In the genomic region with DNA sequence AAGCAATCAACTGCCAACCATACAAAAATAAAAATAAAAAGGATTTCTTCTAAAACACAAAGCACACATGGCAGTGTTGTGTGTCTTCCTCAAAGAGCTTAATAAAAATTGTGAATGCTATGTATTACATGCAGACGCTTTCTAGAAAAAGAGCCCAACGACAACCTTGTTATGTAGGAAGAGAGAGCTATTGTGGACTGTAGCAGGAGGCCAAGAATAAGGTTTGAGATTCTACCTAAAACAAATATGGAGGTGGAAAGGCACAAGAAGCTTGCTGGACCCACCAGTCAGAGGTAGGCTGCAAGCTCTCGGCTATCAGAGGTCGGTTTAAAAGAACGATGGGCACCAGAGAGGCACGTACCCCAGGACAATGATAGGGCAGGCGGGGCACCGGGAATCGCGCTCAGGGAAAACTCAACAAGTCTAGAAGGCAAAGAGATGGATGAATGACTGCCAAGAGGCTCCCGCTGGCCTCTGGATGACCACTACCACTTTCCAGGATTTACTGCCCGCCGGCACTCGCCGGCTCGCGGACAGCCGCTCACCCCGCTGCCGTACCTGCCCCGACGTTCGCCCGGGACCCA, we compare ENCODE assay signal across 8 cellular contexts. TPM values are rescaled to one million over a fixed set of nuclear protein-coding genes. Genes with fewer than 3 reads are reported as not detected.
DNase-seq lines count a peak whose midpoint lies in the region; ATAC-seq and TF ChIP-seq lines count a peak whose summit lies in the region.

No MANE protein-coding gene starts in this region.

- peaks cover 7% of the 10 kb centered on the region for H3K27me3 Mint-ChIP-seq in CD8-positive, alpha-beta T cell (ENCODE audit: low read depth)

- POLR2A ChIA-PET in CD8-positive, alpha-beta T cell (lab: Charles Lee): interaction anchor here (0.7 kb wide), 1 partner anchor 9 kb away, joined by 4 read pairs; no protein-coding TSS in a partner anchor

- peaks cover 22% of the 10 kb centered on the region for H3K4me1 Mint-ChIP-seq in CD8-positive, alpha-beta T cell (ENCODE audit: low read depth)
- peaks cover 7% of the 10 kb centered on the region for H3K4me1 Mint-ChIP-seq in stimulated activated effector memory CD8-positive, alpha-beta T cell treated with anti-CD3 and anti-CD28 coated beads, Interleukin-12 subunit alpha, Interleukin-12 subunit beta, amount 100 ng/mL, for 72 hours

- CTCF ChIA-PET in CD8-positive, alpha-beta T cell (lab: Charles Lee): interaction anchor here (1.9 kb wide), 1 partner anchor 42 kb away, joined by 8 read pairs; no protein-coding TSS in a partner anchor

- peaks cover 4% of the 10 kb centered on the region for H3K36me3 Mint-ChIP-seq in CD8-positive, alpha-beta T cell
- no peaks in the 10 kb centered on the region for H3K36me3 Mint-ChIP-seq in stimulated activated effector memory CD8-positive, alpha-beta T cell treated with anti-CD3 and anti-CD28 coated beads, Interleukin-12 subunit alpha, Interleukin-12 subunit beta, amount 100 ng/mL, for 72 hours

- H3K4me3 Mint-ChIP-seq in CD8-positive, alpha-beta T cell: peak overlapping the region; percentile 93
- H3K4me3 Mint-ChIP-seq in stimulated activated effector memory CD8-positive, alpha-beta T cell treated with anti-CD3 and anti-CD28 coated beads, Interleukin-12 subunit alpha, Interleukin-12 subunit beta, amount 100 ng/mL, for 72 hours: peak overlapping the region; percentile 72

- H3K4me1 ChIP-seq in CD8-positive, alpha-beta T cell (ENCODE audit: insufficient read depth, low read length): peaks cover 13% of the 10 kb centered on the region

- H3K9me3 ChIP-seq in CD8-positive, alpha-beta T cell (ENCODE audit: low read length): no peaks in the 10 kb centered on the region
- no peaks in the 10 kb centered on the region for H3K9me3 ChIP-seq in iPS-18c (ENCODE audit: control insufficient read depth, insufficient read depth, low read length)

- peaks cover 16% of the 10 kb centered on the region for H3K27me3 ChIP-seq in CD8-positive, alpha-beta T cell (ENCODE audit: insufficient read depth, low read length)

- no peak for ATAC-seq in CD8-positive, alpha-beta T cell
- no peak for ATAC-seq in stimulated activated effector memory CD8-positive, alpha-beta T cell treated with anti-CD3 and anti-CD28 coated beads, Interleukin-12 subunit alpha, Interleukin-12 subunit beta, amount 100 ng/mL, for 72 hours
- ATAC-seq in GM21390 (IDR thresholded peaks at IDR 0.05; ENCODE audit: unreplicated experiment): no peak

- no peaks in the 10 kb centered on the region for H3K9me3 Mint-ChIP-seq in CD8-positive, alpha-beta T cell
- H3K9me3 Mint-ChIP-seq in stimulated activated effector memory CD8-positive, alpha-beta T cell treated with anti-CD3 and anti-CD28 coated beads, Interleukin-12 subunit alpha, Interleukin-12 subunit beta, amount 100 ng/mL, for 72 hours: no peaks in the 10 kb centered on the region

- peak overlapping the region; percentile 51 for H3K4me3 ChIP-seq in CD8-positive, alpha-beta T cell (ENCODE audit: low read depth, low read length)
- peak overlapping the region; percentile 77 for H3K4me3 ChIP-seq in Jurkat, Clone E6-1 (ENCODE audit: low read length)
- H3K4me3 ChIP-seq in astrocyte of the spinal cord (ENCODE audit: low read depth, low read length) (peak overlapping the region; percentile 87), iPS-18c (ENCODE audit: insufficient read depth, low read depth, low read length) (peak overlapping the region; percentile 83)

- TF ChIP-seq CTCF in CD8-positive, alpha-beta T cell (IDR thresholded peaks at IDR 0.05): no peak
- TF ChIP-seq CTCF in astrocyte of the spinal cord (IDR thresholded peaks at IDR 0.05; ENCODE audit: low read depth, low read length): no peak

- no peaks in the 10 kb centered on the region for H3K36me3 ChIP-seq in CD8-positive, alpha-beta T cell (ENCODE audit: insufficient read depth, low read length)

- no peak overlapping the region for H3K27ac ChIP-seq in CD8-positive, alpha-beta T cell (ENCODE audit: low read depth, low read length)

- peak overlapping the region; percentile 82 for H3K27ac Mint-ChIP-seq in CD8-positive, alpha-beta T cell
- no peak overlapping the region for H3K27ac Mint-ChIP-seq in stimulated activated effector memory CD8-positive, alpha-beta T cell treated with anti-CD3 and anti-CD28 coated beads, Interleukin-12 subunit alpha, Interleukin-12 subunit beta, amount 100 ng/mL, for 72 hours

- in situ Hi-C loops in astrocyte of the spinal cord (cut with HindIII; ENCODE audit: low sequenced_read_pairs): no loop called here

- DNase-seq in CD8-positive, alpha-beta T cell: no peak
- DNase-seq in Jurkat, Clone E6-1 (ENCODE audit: low read depth, low spot score): no peak
- DNase-seq in astrocyte of the spinal cord (ENCODE audit: low read depth, low spot score) (peak; percentile 38), NCI-H2029 treated with DMSO at 0.1 percent for 48 hours (lab: John Stamatoyannopoulos, UW) (no peak), midbrain (lab: John Stamatoyannopoulos, UW) (no peak)
- DNase-seq in stimulated activated effector memory CD8-positive, alpha-beta T cell treated with anti-CD3 and anti-CD28 coated beads, Interleukin-12 subunit alpha, Interleukin-12 subunit beta, amount 100 ng/mL, for 72 hours (ENCODE audit: low spot score in 2 of 2): no peak

- intact Hi-C loops in CD8-positive, alpha-beta T cell (cut with DNase I, micrococcal nuclease): loop anchor here (1.0 to 10.0 kb wide), 4 partner anchors 27 to 196 kb away; a partner anchor contains a TSS

RNA-seq across cellular contexts. Expression of a gene that starts 1.1 kb away (rescaled TPM):
- total RNA-seq in CD8-positive, alpha-beta T cell: 10 to 100 TPM; 12.7 to 15.5 TPM
- polyA plus RNA-seq in Jurkat, Clone E6-1 (2012; ENCODE audit: insufficient read depth, insufficient read length): 67.0 TPM
